In genomic region chr13:30565658-30566057, GRCh38 we compare ENCODE assay signal across 19 cellular contexts.
"Had no signal": no experiment of that assay in that cellular context is flagged by ENCODE, and none has a peak within 500 bp of the region (broad histone marks: within the 10 kb centered on the region; RNA-seq: fewer than 3 reads in every experiment).

No MANE protein-coding gene starts in this region.

- H3K27ac ChIP-seq: adrenal gland, cardiac muscle cell, suprapubic skin, transverse colon, uterus had no signal

- H3K9me3 ChIP-seq: adrenal gland, suprapubic skin, transverse colon, uterus had no signal

- H3K27me3 ChIP-seq: adrenal gland, cardiac muscle cell, suprapubic skin, transverse colon, uterus had no signal

- ATAC-seq: effector memory CD8-positive, alpha-beta T cell; T-cell had no signal

- H3K4me1 ChIP-seq: uterus had no signal

- H3K36me3 ChIP-seq: adrenal gland, cardiac muscle cell, suprapubic skin, transverse colon, uterus had no signal

- H3K4me3 ChIP-seq: adrenal gland, cardiac muscle cell, lung, suprapubic skin, transverse colon, uterus had no signal

- DNase-seq: activated B cell treated with CpG ODN at 0.5 μM for 24 hours; activated CD4-positive, alpha-beta memory T cell treated with anti-CD3 and anti-CD28 coated beads, Interleukin-2, amount 10 ng/mL, durations not matched to agents 7 days and 5 days; activated CD4-positive, alpha-beta T cell treated with anti-CD3 and anti-CD28 coated beads for 4 hours; activated CD8-positive, alpha-beta memory T cell treated with anti-CD3 and anti-CD28 coated beads, Interleukin-2, amount 50 U/mL, for 4 hours; activated effector memory CD4-positive, alpha-beta T cell treated with Interleukin-2 at 50 U/mL for 16 hours; activated naive CD4-positive, alpha-beta T cell treated with anti-CD3 and anti-CD28 coated beads, Interleukin-2, amount 50 U/mL, for 16 hours; activated T-cell treated with anti-CD3 and anti-CD28 coated beads, Interleukin-2, amount 50 U/mL, for 48 hours; adrenal gland; effector memory CD8-positive, alpha-beta T cell; glutamatergic neuron; hypothalamus; naive B cell; stimulated activated CD4-positive, alpha-beta T cell treated with anti-CD3 and anti-CD28 coated beads, Interleukin-2, amount 100 ng/mL, for 24 hours; T-cell; transverse colon; uterus had no signal
